Comparison of ENCODE assay signal across 30 cellular contexts in genomic region chr9:847505-847904, GRCh38. TPM values are rescaled to one million over a fixed set of nuclear protein-coding genes. Genes with fewer than 3 reads are reported as not detected.
A peak's percentile ranks its signal among the peaks of the same experiment; 100 is the strongest.
DNase-seq lines count a peak whose midpoint lies in the region; ATAC-seq and TF ChIP-seq lines count a peak whose summit lies in the region.
"Had no signal": no experiment of that assay in that cellular context is flagged by ENCODE, and none has a peak within 500 bp of the region (broad histone marks: within the 10 kb centered on the region; RNA-seq: fewer than 3 reads in every experiment).

No MANE protein-coding gene starts in this region.

- no peak overlapping the region for H3K4me3 ChIP-seq in GM12865 (ENCODE audit: low read depth, low read length)
- H3K4me3 ChIP-seq: colonic mucosa, tibial artery had no signal

- DNase-seq in GM12865 (ENCODE audit: low read depth), result peak; percentile 65
- DNase-seq in stimulated activated CD4-positive, alpha-beta T cell treated with anti-CD3 and anti-CD28 coated beads, Interleukin-15, amount 100 ng/mL, for 24 hours, result no peak
- no peak for DNase-seq in hypothalamus (lab: John Stamatoyannopoulos, UW)
- DNase-seq in NCI-H526 (lab: John Stamatoyannopoulos, UW), result no peak
- no peak for DNase-seq in dermis blood vessel endothelial cell
- DNase-seq: activated CD4-positive, alpha-beta memory T cell treated with anti-CD3 and anti-CD28 coated beads, Interleukin-2, amount 10 ng/mL, durations not matched to agents 7 days and 5 days; activated naive CD4-positive, alpha-beta T cell; AML-193; CD8-positive, alpha-beta memory T cell; colonic mucosa; DMS153; HFFc6; mesenchymal stem cell; naive B cell; NCI-H1092 treated with DMSO at 0.1 percent for 48 hours; NCI-H2029; NCI-H226; occipital lobe; OCI-M1; stimulated activated CD4-positive, alpha-beta T cell treated with anti-CD3 and anti-CD28 coated beads, Interleukin-4, amount 100 ng/mL, for 24 hours; T-helper 9 cell; tibial artery had no signal

- ATAC-seq in GM19035 (IDR thresholded peaks at IDR 0.05; ENCODE audit: unreplicated experiment) (peak; percentile 87), HG02678 (IDR thresholded peaks at IDR 0.05; ENCODE audit: unreplicated experiment) (peak; percentile 54), HG03469 (IDR thresholded peaks at IDR 0.05; ENCODE audit: unreplicated experiment) (peak; percentile 47)

- no peak for TF ChIP-seq CTCF in GM12865 (IDR thresholded peaks at IDR 0.05; ENCODE audit: insufficient read depth, low read depth, low read length, missing control alignments)

RNA-seq across cellular contexts. Expression of gene DMRT1, which starts 6.0 kb away (rescaled TPM):
- not detected in 2 replicates for total RNA-seq in dermis blood vessel endothelial cell
- total RNA-seq: activated CD4-positive, alpha-beta memory T cell treated with anti-CD3 and anti-CD28 coated beads, Interleukin-2, amount 10 ng/mL, durations not matched to agents 7 days and 5 days; CD8-positive, alpha-beta memory T cell; colonic mucosa; fibroblast of lung; G401; glomerular endothelial cell; HFFc6; renal cortical epithelial cell; WTC11 had no signal
